2 cellular contexts compared by ENCODE assay signal in genomic region chr1:10741696-10742095, GRCh38.
A peak's percentile ranks its signal among the peaks of the same experiment; 100 is the strongest.
TF ChIP-seq lines count a peak whose summit lies in the region.

No MANE protein-coding gene starts in this region.

TF ChIP-seq in HepG2, 621 proteins besides CTCF, POLR2A, EP300 and RAD21:
- no peak for TF ChIP-seq MAZ (IDR thresholded peaks at IDR 0.05; ENCODE audit: borderline replicate concordance, low read depth, low read length)
- TF ChIP-seq MAZ (CRISPR knock-in tag; IDR thresholded peaks at IDR 0.05; ENCODE audit: low read depth) = no peak
- no peak for TF ChIP-seq ZNF382 (CRISPR knock-in tag; IDR thresholded peaks at IDR 0.05; ENCODE audit: borderline replicate concordance)
- peak; percentile 77 to 86 for TF ChIP-seq MAFK (conservative IDR thresholded peaks at IDR 0.05 in 1 of 2, IDR thresholded peaks at IDR 0.05 in 1 of 2; ENCODE audit: low read length in 2 of 2)
- TF ChIP-seq MIER2 (CRISPR knock-in tag; IDR thresholded peaks at IDR 0.05) = no peak
- no peak for TF ChIP-seq ZNF562 (CRISPR knock-in tag; IDR thresholded peaks at IDR 0.05; ENCODE audit: borderline replicate concordance)
- peak; percentile 83 for TF ChIP-seq MAFF (IDR thresholded peaks at IDR 0.05; ENCODE audit: low read depth, low read length)
- no peak for TF ChIP-seq CREBL2 (CRISPR knock-in tag; IDR thresholded peaks at IDR 0.05; ENCODE audit: borderline replicate concordance)

TF ChIP-seq in K562, 482 proteins besides CTCF, POLR2A, EP300 and RAD21:
- no peak for TF ChIP-seq NCOA4 (IDR thresholded peaks at IDR 0.05; ENCODE audit: partially characterized antibody)
- no peak for TF ChIP-seq RBM39 (optimal IDR thresholded peaks at IDR 0.05; ENCODE audit: low read depth, low read length)
- TF ChIP-seq XRCC3 (IDR thresholded peaks at IDR 0.05) = no peak
- no peak for TF ChIP-seq CHAMP1 (IDR thresholded peaks at IDR 0.05)
- no peak for TF ChIP-seq ZNF589 (CRISPR knock-in tag; IDR thresholded peaks at IDR 0.05; ENCODE audit: low read depth)
- TF ChIP-seq PRPF4 (IDR thresholded peaks at IDR 0.05; ENCODE audit: insufficient read depth, low read depth, low read length, poor library complexity, severe bottlenecking) = no peak
- TF ChIP-seq ATF2 (CRISPR knock-in tag; IDR thresholded peaks at IDR 0.05) = no peak
- TF ChIP-seq BRD9 (IDR thresholded peaks at IDR 0.05; ENCODE audit: low read depth, partially characterized antibody) = no peak
- TF ChIP-seq SPI1 (IDR thresholded peaks at IDR 0.05; ENCODE audit: borderline replicate concordance, low read depth, low read length) = no peak
- TF ChIP-seq CBX5 (IDR thresholded peaks at IDR 0.05; ENCODE audit: borderline replicate concordance, low read depth) = no peak
- TF ChIP-seq ZNF280A (IDR thresholded peaks at IDR 0.05; ENCODE audit: low read depth, partially characterized antibody) = no peak
- peak; percentile 68; the same call in 1 of the 2 replicates for TF ChIP-seq MAFG (tag; conservative IDR thresholded peaks at IDR 0.05)
- no peak for TF ChIP-seq ZNF174 (CRISPR knock-in tag; IDR thresholded peaks at IDR 0.05)
- no peak for TF ChIP-seq MED1 (CRISPR knock-in tag; IDR thresholded peaks at IDR 0.05; ENCODE audit: borderline replicate concordance)
- peak; percentile 74 for TF ChIP-seq MAFF (IDR thresholded peaks at IDR 0.05; ENCODE audit: low read length)
- no peak for TF ChIP-seq RFX7 (CRISPR knock-in tag; IDR thresholded peaks at IDR 0.05)
- TF ChIP-seq ZNF445 (CRISPR knock-in tag; IDR thresholded peaks at IDR 0.05; ENCODE audit: low read depth) = no peak
- TF ChIP-seq ZNF655 (CRISPR knock-in tag; IDR thresholded peaks at IDR 0.05) = no peak
- no peak for TF ChIP-seq NUFIP1 (IDR thresholded peaks at IDR 0.05; ENCODE audit: partially characterized antibody)
- no peak for TF ChIP-seq SRSF1 (IDR thresholded peaks at IDR 0.05; ENCODE audit: low read depth, low read length)
- TF ChIP-seq BCLAF1 (IDR thresholded peaks at IDR 0.05; ENCODE audit: borderline replicate concordance in 1 of 2, control insufficient read depth in 1 of 2, low read depth in 2 of 2, low read length in 1 of 2) = no peak
- no peak for TF ChIP-seq MAX (CRISPR knock-in tag; IDR thresholded peaks at IDR 0.05)
- no peak for TF ChIP-seq ZNF696 (CRISPR knock-in tag; conservative IDR thresholded peaks at IDR 0.05)
- no peak for TF ChIP-seq ELF1 (tag; IDR thresholded peaks at IDR 0.05)
- TF ChIP-seq ATF7 (IDR thresholded peaks at IDR 0.05) = no peak
- TF ChIP-seq KLF16 (IDR thresholded peaks at IDR 0.05) = no peak
- no peak for TF ChIP-seq ZNF785 (CRISPR knock-in tag; IDR thresholded peaks at IDR 0.05)
- TF ChIP-seq ZNF143 (CRISPR knock-in tag; IDR thresholded peaks at IDR 0.05) = no peak
- no peak for TF ChIP-seq CREB5 (CRISPR knock-in tag; IDR thresholded peaks at IDR 0.05)
- no peak for TF ChIP-seq MAZ (CRISPR knock-in tag; conservative IDR thresholded peaks at IDR 0.05 in 1 of 2, IDR thresholded peaks at IDR 0.05 in 1 of 2)
- peak; percentile 78 for TF ChIP-seq MAFK (IDR thresholded peaks at IDR 0.05; ENCODE audit: low read length)
- TF ChIP-seq CSDE1 (IDR thresholded peaks at IDR 0.05) = no peak
- TF ChIP-seq FOXJ3 (CRISPR knock-in tag; IDR thresholded peaks at IDR 0.05) = no peak
- no peak for TF ChIP-seq RBM15 (IDR thresholded peaks at IDR 0.05; ENCODE audit: insufficient read depth, low read length)
- no peak for TF ChIP-seq KDM5B (IDR thresholded peaks at IDR 0.05; ENCODE audit: insufficient replicate concordance, low read depth, low read length)
- no peak for TF ChIP-seq HNRNPK (IDR thresholded peaks at IDR 0.05; ENCODE audit: low read depth, low read length, poor library complexity, severe bottlenecking)
- peak; percentile 72 for TF ChIP-seq C11orf30 (IDR thresholded peaks at IDR 0.05; ENCODE audit: low read depth)
- peak; percentile 82 for TF ChIP-seq ZNF316 (IDR thresholded peaks at IDR 0.05)
